In the genomic region with DNA sequence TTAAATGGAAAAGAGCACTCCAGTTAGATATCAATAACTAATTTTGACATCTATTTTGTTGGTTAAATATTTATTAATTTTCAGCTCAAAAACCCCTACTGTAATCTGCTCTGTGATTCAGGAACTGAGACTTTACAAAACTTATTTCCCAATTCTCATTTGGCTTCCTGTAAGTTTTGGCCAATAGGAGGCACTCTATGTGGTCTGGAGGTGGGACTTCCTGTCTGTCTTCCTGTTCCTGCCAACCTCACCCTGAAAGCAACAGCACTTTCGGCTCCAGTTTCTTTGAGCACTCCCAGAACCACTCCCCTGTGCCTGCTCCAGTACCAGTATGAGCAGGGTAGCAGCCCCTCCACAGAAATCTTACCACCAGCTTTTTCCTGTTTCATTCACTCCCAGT, we compare ENCODE assay signal across 22 cellular contexts.
"Had no signal": no experiment of that assay in that cellular context is flagged by ENCODE, and none has a peak within 500 bp of the region (broad histone marks: within the 10 kb centered on the region; RNA-seq: fewer than 3 reads in every experiment).

No MANE protein-coding gene starts in this region.

- H3K4me3 Mint-ChIP-seq: activated CD4-positive, alpha-beta memory T cell treated with anti-CD3 and anti-CD28 coated beads for 36 hours; activated naive CD4-positive, alpha-beta T cell treated with anti-CD3 and anti-CD28 coated beads, Interleukin-2, amount 50 U/mL, for 24 hours; activated T-cell treated with anti-CD3 and anti-CD28 coated beads, Interleukin-2, amount 50 U/mL, for 4 hours; central memory CD8-positive, alpha-beta T cell; mesothelial cell of epicardium; nephron progenitor cell; T-helper 1 cell treated with Interleukin-12 subunit alpha and Interleukin-12 subunit beta and Interleukin-4 antibody, amounts not matched to agents 30 μg/mL and 1 μg/mL, for 36 hours had no signal

- DNase-seq: activated CD4-positive, alpha-beta memory T cell treated with anti-CD3 and anti-CD28 coated beads for 36 hours; activated effector memory CD4-positive, alpha-beta T cell treated with Interleukin-2 at 50 U/mL for 16 hours; activated T-cell treated with anti-CD3 and anti-CD28 coated beads, Interleukin-2, amount 50 U/mL, for 4 hours; colonic mucosa; erythroblast; head of caudate nucleus; kidney; left lung; nephron progenitor cell; stimulated activated CD4-positive, alpha-beta T cell treated with anti-CD3 and anti-CD28 coated beads, Interleukin-12 subunit alpha, Interleukin-12 subunit beta, amount 100 ng/mL, for 4 hours; stimulated activated CD4-positive, alpha-beta T cell treated with anti-CD3 and anti-CD28 coated beads, Interleukin-1b, Interleukin-23, amount 100 ng/mL, for 48 hours; stimulated activated CD8-positive, alpha-beta memory T cell treated with anti-CD3 and anti-CD28 coated beads, Interleukin-4, amount 100 ng/mL, for 48 hours; stimulated activated naive CD8-positive, alpha-beta T cell treated with anti-CD3 and anti-CD28 coated beads, Interleukin-15, Interleukin-2, amounts not matched to agents 100 U/mL and 50 U/mL, for 24 hours; substantia nigra had no signal

- H3K27me3 Mint-ChIP-seq: activated CD4-positive, alpha-beta memory T cell treated with anti-CD3 and anti-CD28 coated beads for 36 hours; activated naive CD4-positive, alpha-beta T cell treated with anti-CD3 and anti-CD28 coated beads, Interleukin-2, amount 50 U/mL, for 24 hours; central memory CD8-positive, alpha-beta T cell had no signal

- H3K4me3 ChIP-seq: ascending aorta, colonic mucosa, left lung, prostate gland, right atrium auricular region, tibial nerve had no signal

- H3K27ac Mint-ChIP-seq: activated CD4-positive, alpha-beta memory T cell treated with anti-CD3 and anti-CD28 coated beads for 36 hours; mesothelial cell of epicardium; nephron progenitor cell; T-helper 1 cell treated with Interleukin-12 subunit alpha and Interleukin-12 subunit beta and Interleukin-4 antibody, amounts not matched to agents 30 μg/mL and 1 μg/mL, for 36 hours had no signal

- H3K9me3 ChIP-seq: ascending aorta, colonic mucosa, prostate gland, right atrium auricular region, tibial nerve had no signal

- ATAC-seq: activated T-cell treated with anti-CD3 and anti-CD28 coated beads, Interleukin-2, amount 50 U/mL, for 4 hours; left lung; stimulated activated naive CD8-positive, alpha-beta T cell treated with anti-CD3 and anti-CD28 coated beads, Interleukin-15, Interleukin-2, amounts not matched to agents 100 U/mL and 50 U/mL, for 24 hours had no signal

- H3K36me3 Mint-ChIP-seq: mesothelial cell of epicardium had no signal

- H3K27me3 ChIP-seq: ascending aorta, colonic mucosa, left lung, right atrium auricular region, tibial nerve had no signal

- H3K27ac ChIP-seq: ascending aorta, colonic mucosa, left lung, prostate gland, right atrium auricular region, tibial nerve had no signal

- H3K4me1 Mint-ChIP-seq: mesothelial cell of epicardium, nephron progenitor cell had no signal

- H3K4me1 ChIP-seq: ascending aorta, colonic mucosa, left lung, prostate gland, right atrium auricular region, tibial nerve had no signal

- H3K36me3 ChIP-seq: ascending aorta, colonic mucosa, left lung, prostate gland, right atrium auricular region, tibial nerve had no signal
